1 cellular context compared by ENCODE assay signal in genomic region chr17:76182016-76182764, GRCh38.
TF ChIP-seq lines count a peak whose summit lies in the region.

No MANE protein-coding gene starts in this region.

TF ChIP-seq in HEK293, 187 proteins besides CTCF, POLR2A, EP300 and RAD21 (continued from another document):
- peak; percentile 94 for TF ChIP-seq ZSCAN4 (tag by site-specific recombination; IDR thresholded peaks at IDR 0.05)
- TF ChIP-seq ZNF664 (tag by site-specific recombination; IDR thresholded peaks at IDR 0.05), result peak; percentile 33
- TF ChIP-seq ZBTB26 (tag by site-specific recombination; optimal IDR thresholded peaks at IDR 0.05), result peak; percentile 27
- no peak for TF ChIP-seq ZNF623 (tag by site-specific recombination; IDR thresholded peaks at IDR 0.05)
- peak; percentile 62 for TF ChIP-seq ZNF629 (tag by site-specific recombination; IDR thresholded peaks at IDR 0.05)
- 0 out of 2 replicates have a peak, but pooled peaks have one; percentile 18 for TF ChIP-seq PRDM10 (tag by site-specific recombination; IDR thresholded peaks at IDR 0.05)
- TF ChIP-seq SP7 (tag by site-specific recombination; IDR thresholded peaks at IDR 0.05), result peak; percentile 49; the same call in 1 of the 2 replicates
- peak; percentile 31; the same call in 1 of the 2 replicates for TF ChIP-seq ZNF600 (tag by site-specific recombination; IDR thresholded peaks at IDR 0.05)
- TF ChIP-seq ZBTB17 (tag by site-specific recombination; IDR thresholded peaks at IDR 0.05), result peak; percentile 39
- TF ChIP-seq ZNF654 (tag by site-specific recombination; IDR thresholded peaks at IDR 0.05; ENCODE audit: low read depth), result peak; percentile 70
- TF ChIP-seq ZNF513 (tag by site-specific recombination; IDR thresholded peaks at IDR 0.05), result 0 out of 2 replicates have a peak, but pooled peaks have one; percentile 28
- TF ChIP-seq ZNF292 (tag by site-specific recombination; IDR thresholded peaks at IDR 0.05; ENCODE audit: borderline replicate concordance, low read depth), result no peak
- no peak for TF ChIP-seq ZNF621 (tag by site-specific recombination; IDR thresholded peaks at IDR 0.05)
- no peak for TF ChIP-seq ZBTB44 (tag by site-specific recombination; IDR thresholded peaks at IDR 0.05)
- TF ChIP-seq KLF8 (tag by site-specific recombination; IDR thresholded peaks at IDR 0.05), result 0 out of 2 replicates have a peak, but pooled peaks have one; percentile 23
- TF ChIP-seq ZEB2 (tag by site-specific recombination; IDR thresholded peaks at IDR 0.05), result peak; percentile 26; the same call in 1 of the 2 replicates
- TF ChIP-seq ZFP69B (tag by site-specific recombination; IDR thresholded peaks at IDR 0.05), result 0 out of 2 replicates have a peak, but pooled peaks have one; percentile 35
TF ChIP-seq in HEK293: peak in this region for 19.
